Comparison of ENCODE assay signal across 20 cellular contexts in genomic region chr17:50850640-50851039, GRCh38. TPM values are rescaled to one million over a fixed set of nuclear protein-coding genes. Genes with fewer than 3 reads are reported as not detected.
DNase-seq lines count a peak whose midpoint lies in the region; ATAC-seq, FAIRE-seq and TF ChIP-seq lines count a peak whose summit lies in the region.
"Had no signal": no experiment of that assay in that cellular context is flagged by ENCODE, and none has a peak within 500 bp of the region (broad histone marks: within the 10 kb centered on the region; RNA-seq: fewer than 3 reads in every experiment).

No MANE protein-coding gene starts in this region.

- H3K27ac ChIP-seq in right atrium auricular region (peak overlapping the region; percentile 80 to 91), foreskin keratinocyte (peak overlapping the region; percentile 71)
- H3K27ac ChIP-seq: 22Rv1 had no signal

- DNase-seq in NCI-H82 (lab: John Stamatoyannopoulos, UW) (peak; percentile 24), NCI-H82 treated with DMSO at 0.1 percent for 48 hours (lab: John Stamatoyannopoulos, UW; ENCODE audit: unreplicated experiment) (no peak), right atrium auricular region (ENCODE audit: low spot score) (no peak), left ventricle myocardium superior (no peak), foreskin keratinocyte (peak; percentile 86 to 88), type B pancreatic cell (ENCODE audit: extremely low spot score, unreplicated experiment) (no peak), RCC 7860 (ENCODE audit: low spot score) (no peak)
- DNase-seq: CD8-positive, alpha-beta memory T cell; GDM1; KBM-7; NCI-H1417 treated with DMSO at 0.1 percent for 48 hours; NCI-H2029; NCI-H2171; NCI-H446 had no signal

- no peak overlapping the region for H3K4me3 Mint-ChIP-seq in type B pancreatic cell
- H3K4me3 Mint-ChIP-seq: CD8-positive, alpha-beta memory T cell had no signal

- H3K36me3 ChIP-seq in right atrium auricular region, result no peaks in the 10 kb centered on the region

- TF ChIP-seq CTCF in right atrium auricular region (IDR thresholded peaks at IDR 0.05) (no peak), foreskin keratinocyte (conservative IDR thresholded peaks at IDR 0.05) (no peak), type B pancreatic cell (conservative IDR thresholded peaks at IDR 0.05) (no peak)

- no peaks in the 10 kb centered on the region for H3K36me3 Mint-ChIP-seq in type B pancreatic cell

- no peaks in the 10 kb centered on the region for H3K9me3 ChIP-seq in right atrium auricular region

- H3K9me3 Mint-ChIP-seq in type B pancreatic cell, result no peaks in the 10 kb centered on the region
- H3K9me3 Mint-ChIP-seq: CD8-positive, alpha-beta memory T cell had no signal

- ATAC-seq in left ventricle myocardium superior, result no peak
- peak; percentile 62 for ATAC-seq in foreskin keratinocyte
- ATAC-seq in GM19035 (IDR thresholded peaks at IDR 0.05; ENCODE audit: unreplicated experiment), result no peak
- ATAC-seq: GM12878 had no signal

- peaks cover 8% of the 10 kb centered on the region for H3K27me3 Mint-ChIP-seq in type B pancreatic cell

- peak overlapping the region; percentile 57 for H3K27ac Mint-ChIP-seq in type B pancreatic cell

- H3K4me1 ChIP-seq in right atrium auricular region (peaks cover 0 to 27% of the 10 kb centered on the region in 2 donors), foreskin keratinocyte (peaks cover 10% of the 10 kb centered on the region)

- no peak for FAIRE-seq in RCC 7860 (lab: Jason Lieb, UNC)
- FAIRE-seq: GM12878, GM18507 had no signal

- H3K4me1 Mint-ChIP-seq in type B pancreatic cell (ENCODE audit: unreplicated experiment), result peaks cover 30% of the 10 kb centered on the region

- H3K4me3 ChIP-seq in right atrium auricular region, result no peak overlapping the region
- H3K4me3 ChIP-seq: BLaER1 treated with 17β-estradiol and CSF1 and Interleukin-3, amounts not matched to agents 10 nM and 100 nM; GM12878 had no signal

- H3K27me3 ChIP-seq in right atrium auricular region, result no peaks in the 10 kb centered on the region
- no peaks in the 10 kb centered on the region for H3K27me3 ChIP-seq in foreskin keratinocyte
- H3K27me3 ChIP-seq: BLaER1 treated with 17β-estradiol and CSF1 and Interleukin-3, amounts not matched to agents 10 nM and 100 nM had no signal

- intact Hi-C loops in left ventricle myocardium superior (cut with micrococcal nuclease), result loop anchor here (5.0 kb wide), 1 partner anchor 102 kb away; no protein-coding TSS in a partner anchor

RNA-seq across cellular contexts. Expression of gene WFIKKN2, which starts 15.3 kb away (rescaled TPM):
- total RNA-seq in right atrium auricular region (under 1 TPM; 0.26 to 0.31 TPM), left ventricle myocardium superior (0.07 TPM), foreskin keratinocyte (not detected in 2 replicates), type B pancreatic cell (ENCODE audit: low replicate concordance) (1.7 TPM in 1 of 2 replicates, not detected in the other)
- not detected in 2 replicates for polyA plus RNA-seq in foreskin keratinocyte
- total RNA-seq: CD8-positive, alpha-beta memory T cell; H4 had no signal
- polyA plus RNA-seq: CD8-positive, alpha-beta memory T cell; GM12878 had no signal

RNA-seq across cellular contexts. Expression of gene TOB1, which starts 15.5 kb away (rescaled TPM):
- total RNA-seq in right atrium auricular region, result 10 to 100 TPM; 29.0 to 31.0 TPM
- 107 TPM for total RNA-seq in left ventricle myocardium superior
- 45.2 and 49.1 TPM in 2 replicates for total RNA-seq in foreskin keratinocyte
- polyA plus RNA-seq in foreskin keratinocyte, result 31.7 and 35.3 TPM in 2 replicates
- 54.9 and 113 TPM in 2 replicates for total RNA-seq in type B pancreatic cell (ENCODE audit: low replicate concordance)

Comparison
In these comparisons a context has a peak if more than half of its experiments do, and no peak if none do; other contexts are left out.
1. DNase-seq: peak in NCI-H82 (single experiment) and foreskin keratinocyte (2 of 2); none in NCI-H82 treated with DMSO at 0.1 percent for 48 hours (single experiment), right atrium auricular region (single experiment), left ventricle myocardium superior (single experiment), type B pancreatic cell (single experiment) and RCC 7860 (single experiment).